9 cellular contexts compared by ENCODE assay signal in the genomic region with DNA sequence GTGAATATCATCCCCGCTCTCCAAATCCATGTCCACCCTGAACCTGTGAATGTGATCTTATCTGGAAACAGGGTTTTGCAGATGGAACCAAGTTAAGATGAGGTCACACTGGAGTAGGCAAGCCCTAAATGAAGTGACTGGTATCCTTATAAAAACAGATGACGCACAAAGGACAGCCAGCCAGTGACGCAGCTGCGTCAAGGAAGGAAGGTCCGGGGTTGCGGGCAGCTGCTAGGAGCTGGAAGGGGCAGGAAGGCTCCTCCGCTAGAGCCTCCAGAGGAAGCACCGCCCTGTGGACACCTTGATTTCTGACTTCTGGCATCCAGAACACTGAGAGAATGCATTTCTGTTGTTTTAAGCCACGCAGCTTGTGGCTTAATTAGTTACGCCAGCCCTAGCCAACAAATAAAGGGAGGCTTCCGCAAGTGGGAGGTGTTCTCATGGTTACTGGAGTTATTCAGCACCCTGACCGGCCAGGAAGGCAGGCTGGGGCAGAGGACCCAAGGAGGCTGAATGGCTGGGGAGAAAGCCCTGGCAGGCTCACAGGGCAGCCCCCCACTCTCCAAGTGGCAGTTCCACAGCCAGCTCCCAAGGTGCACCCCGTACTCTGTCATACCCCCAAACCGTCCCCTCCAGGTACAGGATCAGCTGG.
DNase-seq lines count a peak whose midpoint lies in the region; ATAC-seq and TF ChIP-seq lines count a peak whose summit lies in the region.
"Had no signal": no experiment of that assay in that cellular context is flagged by ENCODE, and none has a peak within 500 bp of the region (broad histone marks: within the 10 kb centered on the region; RNA-seq: fewer than 3 reads in every experiment).

No MANE protein-coding gene starts in this region.

- ATAC-seq in GM18861 (IDR thresholded peaks at IDR 0.05; ENCODE audit: unreplicated experiment) (no peak), GM18498 (IDR thresholded peaks at IDR 0.05; ENCODE audit: unreplicated experiment) (no peak), GM21360 (IDR thresholded peaks at IDR 0.05; ENCODE audit: unreplicated experiment) (no peak)

- peak; percentile 99 for DNase-seq in Caki2 (ENCODE audit: low read depth)
- DNase-seq in NCI-H146 treated with DMSO at 0.1 percent for 48 hours (lab: John Stamatoyannopoulos, UW; ENCODE audit: unreplicated experiment), result peak; percentile 39
- DNase-seq in cardiac fibroblast (ENCODE audit: low read depth in 2 of 2), result peak; percentile 85
- peak; percentile 83 for DNase-seq in left kidney (ENCODE audit: low read depth, low spot score)
- DNase-seq in activated gamma-delta T cell (lab: John Stamatoyannopoulos, UW), result no peak
- DNase-seq: central memory CD4-positive, alpha-beta T cell had no signal

- in situ Hi-C loops in Caki2 (cut with HindIII; ENCODE audit: low pct_unique_long_range_greater_than_20kb, low sequenced_read_pairs), result no loop called here

- no peak overlapping the region for H3K4me3 ChIP-seq in cardiac fibroblast (replicated peaks in 1 of 2; ENCODE audit: low read depth in 2 of 2, low read length in 2 of 2)

- peak; percentile 5 for TF ChIP-seq CTCF in cardiac fibroblast (IDR thresholded peaks at IDR 0.05; ENCODE audit: low read depth, low read length)
